In the genomic region with DNA sequence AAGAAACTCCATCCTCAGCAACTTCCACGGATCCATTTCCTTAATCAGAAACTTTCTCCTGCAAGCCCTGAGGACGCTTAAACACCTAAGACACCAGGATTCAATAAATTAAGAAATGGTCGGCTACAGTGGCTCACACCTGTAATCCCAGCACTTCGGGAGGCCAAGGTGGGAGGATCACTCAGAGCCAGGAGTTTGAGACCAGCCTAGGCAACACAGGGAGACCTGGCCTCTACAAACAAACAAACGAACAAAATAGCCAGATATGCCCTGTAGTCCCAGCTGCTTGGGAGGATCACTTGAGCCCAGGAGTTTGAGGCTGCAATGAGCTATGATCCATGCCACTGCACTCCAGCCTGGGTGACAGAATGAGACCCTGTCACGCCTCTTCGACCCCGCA, we compare ENCODE assay signal across 17 cellular contexts. TPM values are rescaled to one million over a fixed set of nuclear protein-coding genes. Genes with fewer than 3 reads are reported as not detected.
DNase-seq lines count a peak whose midpoint lies in the region; TF ChIP-seq lines count a peak whose summit lies in the region.
"Had no signal": no experiment of that assay in that cellular context is flagged by ENCODE, and none has a peak within 500 bp of the region (broad histone marks: within the 10 kb centered on the region; RNA-seq: fewer than 3 reads in every experiment).

No MANE protein-coding gene starts in this region.

- no peak overlapping the region for H3K4me3 ChIP-seq in BLaER1
- no peak overlapping the region for H3K4me3 ChIP-seq in spleen
- H3K4me3 ChIP-seq: MG63, SK-N-MC had no signal

- 86 to 95% (median 90%) methylated on average over 8 of the region's 8 CpGs for WGBS in spleen, 5 donors

- H3K27ac ChIP-seq in BLaER1 (peak overlapping the region; percentile 53), spleen (no peak overlapping the region)
- H3K27ac ChIP-seq: RWPE1, SK-N-MC had no signal

- H3K4me1 ChIP-seq in BLaER1 (peaks cover 82% of the 10 kb centered on the region), spleen (peaks cover 0 to 5% (median 0%) of the 10 kb centered on the region in 6 donors)

- H3K36me3 Mint-ChIP-seq in activated T-helper 1 cell treated with anti-CD3 and anti-CD28 coated beads, Interleukin-12 subunit alpha, Interleukin-12 subunit beta, Interleukin-2, Interleukin-4 antibody, amounts not matched to agents 30 ng/mL and 10 ng/mL and 1 ng/mL, durations not matched to agents 14 hours and 24 hours and 36 hours (ENCODE audit: low read depth): no peaks in the 10 kb centered on the region
- no peaks in the 10 kb centered on the region for H3K36me3 Mint-ChIP-seq in mesothelial cell of epicardium

- no peaks in the 10 kb centered on the region for H4K20me1 ChIP-seq in BLaER1

- DNase-seq in activated T-helper 1 cell treated with anti-CD3 and anti-CD28 coated beads, Interleukin-12 subunit alpha, Interleukin-12 subunit beta, Interleukin-2, Interleukin-4 antibody, amounts not matched to agents 30 ng/mL and 10 ng/mL and 1 ng/mL, durations not matched to agents 14 hours and 24 hours and 36 hours (ENCODE audit: low spot score): no peak
- DNase-seq in mesothelial cell of epicardium (ENCODE audit: low spot score in 2 of 2, unreplicated experiment in 2 of 2) (no peak), spleen (peak; percentile 10), iPS-NIHi7 (ENCODE audit: extremely low spot score) (no peak), NCI-H146 (lab: John Stamatoyannopoulos, UW) (no peak)
- DNase-seq in stimulated activated CD4-positive, alpha-beta T cell treated with anti-CD3 and anti-CD28 coated beads, Interleukin-2, amount 100 ng/mL, for 24 hours: no peak
- DNase-seq: AML-193; H7; MG63; NCI-H187; NCI-H2107; NCI-H69; NK-92 treated with Interleukin-12 subunit alpha and Interleukin-12 subunit beta, amount 100 ng/mL, for 24 hours; SHP77 treated with DMSO at 0.1 percent for 48 hours had no signal

- no peaks in the 10 kb centered on the region for H3K9me3 Mint-ChIP-seq in activated T-helper 1 cell treated with anti-CD3 and anti-CD28 coated beads, Interleukin-12 subunit alpha, Interleukin-12 subunit beta, Interleukin-2, Interleukin-4 antibody, amounts not matched to agents 30 ng/mL and 10 ng/mL and 1 ng/mL, durations not matched to agents 14 hours and 24 hours and 36 hours
- no peaks in the 10 kb centered on the region for H3K9me3 Mint-ChIP-seq in mesothelial cell of epicardium

- TF ChIP-seq CTCF in mesothelial cell of epicardium (IDR thresholded peaks at IDR 0.05; ENCODE audit: unreplicated experiment) (no peak), spleen (IDR thresholded peaks at IDR 0.05 in 8 of 11, conservative IDR thresholded peaks at IDR 0.05 in 3 of 11) (no peak)

- peak overlapping the region; percentile 77 for H3K4me2 ChIP-seq in BLaER1

- H3K27me3 Mint-ChIP-seq in activated T-helper 1 cell treated with anti-CD3 and anti-CD28 coated beads, Interleukin-12 subunit alpha, Interleukin-12 subunit beta, Interleukin-2, Interleukin-4 antibody, amounts not matched to agents 30 ng/mL and 10 ng/mL and 1 ng/mL, durations not matched to agents 14 hours and 24 hours and 36 hours (ENCODE audit: insufficient read depth): peaks cover 4% of the 10 kb centered on the region
- H3K27me3 Mint-ChIP-seq in mesothelial cell of epicardium (ENCODE audit: low read depth): no peaks in the 10 kb centered on the region

- H3K36me3 ChIP-seq in BLaER1 (no peaks in the 10 kb centered on the region), spleen (no peaks in the 10 kb centered on the region)
- H3K36me3 ChIP-seq: MG63 had no signal

- no peak overlapping the region for H3K9ac ChIP-seq in BLaER1

- H3K4me1 Mint-ChIP-seq in activated T-helper 1 cell treated with anti-CD3 and anti-CD28 coated beads, Interleukin-12 subunit alpha, Interleukin-12 subunit beta, Interleukin-2, Interleukin-4 antibody, amounts not matched to agents 30 ng/mL and 10 ng/mL and 1 ng/mL, durations not matched to agents 14 hours and 24 hours and 36 hours (ENCODE audit: low read depth): no peaks in the 10 kb centered on the region
- H3K4me1 Mint-ChIP-seq in mesothelial cell of epicardium: peaks cover 52% of the 10 kb centered on the region

- TF ChIP-seq POLR2A in spleen (IDR thresholded peaks at IDR 0.05): no peak

- H3K9me3 ChIP-seq in BLaER1 (no peaks in the 10 kb centered on the region), spleen (no peaks in the 10 kb centered on the region)
- H3K9me3 ChIP-seq: MG63 had no signal

- H3K27me3 ChIP-seq in BLaER1 (no peaks in the 10 kb centered on the region), spleen (replicated peaks in 1 of 7) (peaks cover 0 to 7% (median 0%) of the 10 kb centered on the region in 7 donors)
- H3K27me3 ChIP-seq: MG63 had no signal

- H3K27ac Mint-ChIP-seq in activated T-helper 1 cell treated with anti-CD3 and anti-CD28 coated beads, Interleukin-12 subunit alpha, Interleukin-12 subunit beta, Interleukin-2, Interleukin-4 antibody, amounts not matched to agents 30 ng/mL and 10 ng/mL and 1 ng/mL, durations not matched to agents 14 hours and 24 hours and 36 hours: peak overlapping the region; percentile 10
- peak overlapping the region; percentile 67 for H3K27ac Mint-ChIP-seq in mesothelial cell of epicardium

- intact Hi-C loops in activated T-helper 1 cell treated with anti-CD3 and anti-CD28 coated beads, Interleukin-12 subunit alpha, Interleukin-12 subunit beta, Interleukin-2, Interleukin-4 antibody, amounts not matched to agents 30 ng/mL and 10 ng/mL and 1 ng/mL, durations not matched to agents 14 hours and 24 hours and 36 hours (cut with micrococcal nuclease): loop anchor here (5.0 kb wide), 1 partner anchor 152 kb away; no protein-coding TSS in a partner anchor
- intact Hi-C loops in spleen (cut with DNase I; ENCODE audit: low total_unique reads): no loop called here

- no peak overlapping the region for H3K4me3 Mint-ChIP-seq in activated T-helper 1 cell treated with anti-CD3 and anti-CD28 coated beads, Interleukin-12 subunit alpha, Interleukin-12 subunit beta, Interleukin-2, Interleukin-4 antibody, amounts not matched to agents 30 ng/mL and 10 ng/mL and 1 ng/mL, durations not matched to agents 14 hours and 24 hours and 36 hours
- no peak overlapping the region for H3K4me3 Mint-ChIP-seq in mesothelial cell of epicardium

RNA-seq across cellular contexts. Expression of a gene that starts 46.7 kb away (rescaled TPM):
- 49.2 and 49.8 TPM in 2 replicates for total RNA-seq in activated T-helper 1 cell treated with anti-CD3 and anti-CD28 coated beads, Interleukin-12 subunit alpha, Interleukin-12 subunit beta, Interleukin-2, Interleukin-4 antibody, amounts not matched to agents 30 ng/mL and 10 ng/mL and 1 ng/mL, durations not matched to agents 14 hours and 24 hours and 36 hours
- 41.6 to 42.7 TPM (median 42.0 TPM) in 3 replicates for total RNA-seq in mesothelial cell of epicardium
- 10 to 100 TPM; 20.6 to 26.7 (median 22.3) TPM for total RNA-seq in spleen
- polyA plus RNA-seq in spleen: 10 to 100 TPM; 14.5 to 15.5 (median 15.4) TPM

RNA-seq across cellular contexts. Expression of a gene that starts 46.8 kb away (rescaled TPM):
- 13.2 and 16.4 TPM in 2 replicates for total RNA-seq in activated T-helper 1 cell treated with anti-CD3 and anti-CD28 coated beads, Interleukin-12 subunit alpha, Interleukin-12 subunit beta, Interleukin-2, Interleukin-4 antibody, amounts not matched to agents 30 ng/mL and 10 ng/mL and 1 ng/mL, durations not matched to agents 14 hours and 24 hours and 36 hours
- 20.3 to 23.9 TPM (median 20.7 TPM) in 3 replicates for total RNA-seq in mesothelial cell of epicardium
- 10 to 100 TPM; 15.3 to 32.3 (median 21.0) TPM for total RNA-seq in spleen
- 10 to 100 TPM in 1 of 3 donors, 1 to 10 TPM in 2; 5.5 to 11.1 (median 6.5) TPM for polyA plus RNA-seq in spleen
